In the genomic region with DNA sequence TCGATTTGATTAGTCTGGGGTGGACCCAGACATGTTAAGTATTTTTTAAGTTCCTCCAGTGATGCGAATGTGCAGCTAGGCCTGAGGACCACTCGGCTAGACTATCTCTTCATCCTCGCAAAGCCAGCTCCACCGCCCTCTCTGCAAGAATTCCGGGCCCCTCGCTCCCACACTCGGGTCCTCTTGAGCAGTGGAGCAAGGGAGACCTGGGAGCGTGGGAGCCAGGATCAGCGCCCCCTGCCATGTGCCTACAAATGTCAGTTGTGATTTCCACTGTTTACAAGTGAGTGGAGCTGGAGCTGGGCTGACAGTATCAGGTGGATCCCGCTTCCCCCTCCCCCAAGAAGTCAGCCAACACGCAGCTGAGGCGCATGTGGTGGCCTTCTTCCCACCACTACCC, we compare ENCODE assay signal across 19 cellular contexts. TPM values are rescaled to one million over a fixed set of nuclear protein-coding genes. Genes with fewer than 3 reads are reported as not detected.
DNase-seq lines count a peak whose midpoint lies in the region; ATAC-seq lines count a peak whose summit lies in the region.
"Had no signal": no experiment of that assay in that cellular context is flagged by ENCODE, and none has a peak within 500 bp of the region (broad histone marks: within the 10 kb centered on the region; RNA-seq: fewer than 3 reads in every experiment).

No MANE protein-coding gene starts in this region.

- no peak overlapping the region for H3K27ac Mint-ChIP-seq in stimulated activated naive CD8-positive, alpha-beta T cell treated with anti-CD3 and anti-CD28 coated beads, Interleukin-15, amount 100 ng/mL, for 72 hours
- no peak overlapping the region for H3K27ac Mint-ChIP-seq in central memory CD8-positive, alpha-beta T cell (ENCODE audit: low read depth)
- no peak overlapping the region for H3K27ac Mint-ChIP-seq in naive thymus-derived CD8-positive, alpha-beta T cell
- peak overlapping the region; percentile 51 for H3K27ac Mint-ChIP-seq in stimulated activated naive B cell treated with anti-CD40 and anti-IgM and Interleukin-4, amounts not matched to agents 10 μg/mL and 1 μg/mL and 100 μg/mL, for 72 hours
- H3K27ac Mint-ChIP-seq: GM23338 had no signal

- peaks cover 85% of the 10 kb centered on the region for H3K27me3 Mint-ChIP-seq in stimulated activated naive CD8-positive, alpha-beta T cell treated with anti-CD3 and anti-CD28 coated beads, Interleukin-15, amount 100 ng/mL, for 72 hours
- peaks cover 82% of the 10 kb centered on the region for H3K27me3 Mint-ChIP-seq in central memory CD8-positive, alpha-beta T cell
- H3K27me3 Mint-ChIP-seq in naive thymus-derived CD8-positive, alpha-beta T cell = peaks cover 25 to 81% (median 54%) of the 10 kb centered on the region in 5 donors
- H3K27me3 Mint-ChIP-seq in stimulated activated naive B cell treated with anti-CD40 and anti-IgM and Interleukin-4, amounts not matched to agents 10 μg/mL and 1 μg/mL and 100 μg/mL, for 72 hours = peaks cover 67 to 81% of the 10 kb centered on the region in 2 donors

- intact Hi-C loops in left colon (cut with DNase I, micrococcal nuclease) = loop anchor here (10.0 kb wide), 2 partner anchors 54 to 116 kb away; no protein-coding TSS in a partner anchor

- POLR2A ChIA-PET in naive thymus-derived CD8-positive, alpha-beta T cell (lab: Charles Lee) = interaction anchor here (0.9 kb wide), 1 partner anchor 15 kb away, joined by 3 read pairs; no protein-coding TSS in a partner anchor

- no peak for ATAC-seq in stimulated activated naive CD8-positive, alpha-beta T cell treated with anti-CD3 and anti-CD28 coated beads, Interleukin-15, amount 100 ng/mL, for 72 hours
- ATAC-seq in stimulated activated naive CD8-positive, alpha-beta T cell treated with anti-CD3 and anti-CD28 coated beads, Interleukin-15, Interleukin-2, amounts not matched to agents 100 U/mL and 50 U/mL, for 24 hours = no peak
- ATAC-seq in central memory CD8-positive, alpha-beta T cell (replicated peaks; ENCODE audit: extremely low read depth, poor library complexity, severe bottlenecking) = no peak
- ATAC-seq in naive thymus-derived CD8-positive, alpha-beta T cell = no peak
- ATAC-seq in stimulated activated naive B cell treated with anti-CD40 and anti-IgM and Interleukin-4, amounts not matched to agents 10 μg/mL and 1 μg/mL and 100 μg/mL, for 72 hours (replicated peaks) = no peak
- ATAC-seq in left colon (no peak), GM19397 (IDR thresholded peaks at IDR 0.05; ENCODE audit: unreplicated experiment) (no peak)

- no peak for DNase-seq in stimulated activated naive CD8-positive, alpha-beta T cell treated with anti-CD3 and anti-CD28 coated beads, Interleukin-15, amount 100 ng/mL, for 72 hours
- DNase-seq in stimulated activated naive CD8-positive, alpha-beta T cell treated with anti-CD3 and anti-CD28 coated beads, Interleukin-15, Interleukin-2, amounts not matched to agents 100 U/mL and 50 U/mL, for 24 hours = no peak
- DNase-seq in central memory CD8-positive, alpha-beta T cell (ENCODE audit: low spot score in 2 of 2) = no peak
- DNase-seq in naive thymus-derived CD8-positive, alpha-beta T cell = no peak
- no peak for DNase-seq in stimulated activated naive B cell treated with anti-CD40 and anti-IgM and Interleukin-4, amounts not matched to agents 10 μg/mL and 1 μg/mL and 100 μg/mL, for 72 hours
- DNase-seq in NCI-H524 treated with DMSO at 0.1 percent for 48 hours (lab: John Stamatoyannopoulos, UW) (no peak), left colon (no peak)
- DNase-seq: ACHN; BE2C; CD4-positive, alpha-beta memory T cell; GF-D8; KBM-7; NCI-H1436 treated with DMSO at 0.1 percent for 48 hours; NCI-H2081 treated with DMSO at 0.1 percent for 48 hours; NCI-H2227 treated with DMSO at 0.1 percent for 48 hours; NCI-H526 had no signal

- peaks cover 20% of the 10 kb centered on the region for H3K4me1 Mint-ChIP-seq in stimulated activated naive CD8-positive, alpha-beta T cell treated with anti-CD3 and anti-CD28 coated beads, Interleukin-15, amount 100 ng/mL, for 72 hours
- H3K4me1 Mint-ChIP-seq in central memory CD8-positive, alpha-beta T cell = peaks cover 6% of the 10 kb centered on the region
- peaks cover 4 to 15% (median 9%) of the 10 kb centered on the region in 4 donors for H3K4me1 Mint-ChIP-seq in naive thymus-derived CD8-positive, alpha-beta T cell
- peaks cover 22 to 42% of the 10 kb centered on the region in 2 donors for H3K4me1 Mint-ChIP-seq in stimulated activated naive B cell treated with anti-CD40 and anti-IgM and Interleukin-4, amounts not matched to agents 10 μg/mL and 1 μg/mL and 100 μg/mL, for 72 hours

- no peaks in the 10 kb centered on the region for H3K36me3 Mint-ChIP-seq in central memory CD8-positive, alpha-beta T cell (ENCODE audit: insufficient read depth)
- H3K36me3 Mint-ChIP-seq in naive thymus-derived CD8-positive, alpha-beta T cell = no peaks in the 10 kb centered on the region
- H3K36me3 Mint-ChIP-seq in stimulated activated naive B cell treated with anti-CD40 and anti-IgM and Interleukin-4, amounts not matched to agents 10 μg/mL and 1 μg/mL and 100 μg/mL, for 72 hours = peaks cover 2 to 13% of the 10 kb centered on the region in 2 donors
- H3K36me3 Mint-ChIP-seq: CD4-positive, alpha-beta memory T cell had no signal

- no peaks in the 10 kb centered on the region for H3K9me3 Mint-ChIP-seq in stimulated activated naive CD8-positive, alpha-beta T cell treated with anti-CD3 and anti-CD28 coated beads, Interleukin-15, amount 100 ng/mL, for 72 hours
- no peaks in the 10 kb centered on the region for H3K9me3 Mint-ChIP-seq in central memory CD8-positive, alpha-beta T cell
- peaks cover 0 to 2% (median 0%) of the 10 kb centered on the region in 9 donors for H3K9me3 Mint-ChIP-seq in naive thymus-derived CD8-positive, alpha-beta T cell
- no peaks in the 10 kb centered on the region for H3K9me3 Mint-ChIP-seq in stimulated activated naive B cell treated with anti-CD40 and anti-IgM and Interleukin-4, amounts not matched to agents 10 μg/mL and 1 μg/mL and 100 μg/mL, for 72 hours

- peak overlapping the region; percentile 22 to 60 for H3K4me3 Mint-ChIP-seq in stimulated activated naive CD8-positive, alpha-beta T cell treated with anti-CD3 and anti-CD28 coated beads, Interleukin-15, amount 100 ng/mL, for 72 hours
- peak overlapping the region; percentile 54 for H3K4me3 Mint-ChIP-seq in central memory CD8-positive, alpha-beta T cell
- peak overlapping the region; percentile 10 to 64 (median 44) for H3K4me3 Mint-ChIP-seq in naive thymus-derived CD8-positive, alpha-beta T cell
- peak overlapping the region; percentile 46 to 65 for H3K4me3 Mint-ChIP-seq in stimulated activated naive B cell treated with anti-CD40 and anti-IgM and Interleukin-4, amounts not matched to agents 10 μg/mL and 1 μg/mL and 100 μg/mL, for 72 hours
- H3K4me3 Mint-ChIP-seq: GM23338 had no signal

RNA-seq across cellular contexts. Expression of gene B3GNT6, which starts 6.7 kb away (rescaled TPM):
- not detected for total RNA-seq in naive thymus-derived CD8-positive, alpha-beta T cell
- not detected for polyA plus RNA-seq in naive thymus-derived CD8-positive, alpha-beta T cell
- total RNA-seq in left colon = 100 to 1,000 TPM; 107 to 134 TPM
- total RNA-seq: CD4-positive, alpha-beta memory T cell; GM23338; OCI-LY7 had no signal
- polyA plus RNA-seq: CD4-positive, alpha-beta memory T cell; GM23338 had no signal

RNA-seq across cellular contexts. Expression of gene CAPN5, which starts 25.9 kb away (rescaled TPM):
- total RNA-seq in naive thymus-derived CD8-positive, alpha-beta T cell = 1 to 10 TPM; 9.5 to 9.9 TPM
- polyA plus RNA-seq in naive thymus-derived CD8-positive, alpha-beta T cell = 10 to 100 TPM in 1 of 3 donors, 1 to 10 TPM in 2; 6.2 to 13.1 (median 7.5) TPM
- total RNA-seq in left colon = 100 to 1,000 TPM; 219 to 339 TPM

Comparison
In these comparisons a context has a peak if more than half of its experiments do, and no peak if none do; other contexts are left out.
1. RNA of gene B3GNT6, which starts 6.7 kb away (total RNA-seq): 107 to 134 TPM in left colon; not detected in naive thymus-derived CD8-positive, alpha-beta T cell; every median in the first group is over 100 times any median in the second.
2. RNA of gene CAPN5, which starts 25.9 kb away (total RNA-seq): 219 to 339 TPM in left colon; 9.5 to 9.9 TPM in naive thymus-derived CD8-positive, alpha-beta T cell; every median in the first group is over 10 times any median in the second.
3. Peak in every context shown above with its lines, with median percentiles within 50 percentile points of each other: H3K4me3 Mint-ChIP-seq.